ENCODE assay signal across 9 cellular contexts in the genomic region with DNA sequence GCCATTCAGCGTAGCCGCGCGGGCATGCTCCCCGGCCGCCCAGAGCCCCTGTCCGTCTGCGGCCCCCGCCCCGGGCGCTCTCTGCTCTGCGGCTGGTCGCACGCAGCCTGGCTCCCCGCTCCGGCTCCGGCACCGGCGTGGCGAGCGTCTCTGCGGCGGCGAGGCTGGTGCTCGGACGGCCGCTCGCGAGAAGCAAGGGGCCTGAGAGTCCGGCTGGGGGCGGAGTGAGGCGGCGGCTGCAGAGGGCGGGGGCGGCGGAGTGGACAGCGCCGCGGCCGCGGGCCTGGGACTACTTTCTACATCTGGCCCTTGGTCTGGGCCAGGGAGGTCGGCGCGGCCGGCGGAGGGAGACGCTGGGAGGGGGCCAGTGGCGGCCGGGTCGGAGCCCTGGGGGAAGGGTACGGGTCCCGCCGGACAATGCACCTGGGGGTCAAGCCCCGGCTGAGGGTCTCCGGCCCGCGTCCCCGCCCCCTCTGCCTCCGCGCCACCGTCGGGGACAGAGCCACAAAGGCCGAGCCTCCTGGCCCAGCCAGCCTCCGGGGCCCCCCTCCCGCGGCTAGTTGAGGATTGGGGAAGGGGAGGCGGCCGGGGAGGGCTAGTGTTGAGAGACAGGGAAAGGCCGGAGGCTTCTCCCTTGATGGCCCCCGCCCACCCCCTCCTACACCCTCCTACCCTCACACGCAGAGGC. TPM values are rescaled to one million over a fixed set of nuclear protein-coding genes. Genes with fewer than 3 reads are reported as not detected.
DNase-seq lines count a peak whose midpoint lies in the region; ATAC-seq and TF ChIP-seq lines count a peak whose summit lies in the region.
"Had no signal": no experiment of that assay in that cellular context is flagged by ENCODE, and none has a peak within 500 bp of the region (broad histone marks: within the 10 kb centered on the region; RNA-seq: fewer than 3 reads in every experiment).

Gene PRTG (minus strand): TSS at position 226 of the 688 bp plus-strand sequence. CDS start 221 bp downstream, at position 5.

- H3K4me2 ChIP-seq in parathyroid adenoma (ENCODE audit: low read length), result peak within 1 kb of the TSS; percentile 88

- H3K27me3 ChIP-seq in heart right ventricle (peaks cover 0 to 72% (median 10%) of the 10 kb centered on the region in 7 donors), parathyroid adenoma (ENCODE audit: control insufficient read depth, insufficient read depth, low read length) (no peaks in the 10 kb centered on the region)

- no peak for TF ChIP-seq EP300 in Ishikawa (IDR thresholded peaks at IDR 0.05; ENCODE audit: borderline replicate concordance)

- peak within 1 kb of the TSS; percentile 46 for H3K9ac ChIP-seq in parathyroid adenoma

- H3K9me3 ChIP-seq in heart right ventricle, result no peaks in the 10 kb centered on the region
- no peaks in the 10 kb centered on the region for H3K9me3 ChIP-seq in parathyroid adenoma (ENCODE audit: control insufficient read depth, low read length)

- peak within 1 kb of the TSS in 9 of 10 donors; percentile 58 to 87 (median 77) for H3K27ac ChIP-seq in heart right ventricle
- H3K27ac ChIP-seq in parathyroid adenoma, result peak within 1 kb of the TSS; percentile 93

- H3K36me3 ChIP-seq in heart right ventricle, result no peaks in the 10 kb centered on the region
- no peaks in the 10 kb centered on the region for H3K36me3 ChIP-seq in parathyroid adenoma (ENCODE audit: control insufficient read depth, insufficient read depth, low read length)

- no peaks in the 10 kb centered on the region for H3K79me2 ChIP-seq in parathyroid adenoma

- no peak for TF ChIP-seq RAD21 in Ishikawa (IDR thresholded peaks at IDR 0.05; ENCODE audit: low read depth)

- intact Hi-C loops in heart right ventricle (cut with DNase I), result loop anchor here in 1 of 10 donors (10.0 kb wide), 1 partner anchor 68 kb away; no protein-coding TSS in a partner anchor

- 0 to 1% methylated on average over 66 to 71 of the region's 71 CpGs for whole genome bisulfite sequencing in heart right ventricle, 2 donors

- peak; percentile 72 for DNase-seq in GM03348 (ENCODE audit: low spot score)
- no peak for DNase-seq in activated naive CD8-positive, alpha-beta T cell treated with anti-CD3 and anti-CD28 coated beads, Interleukin-2, amount 50 U/mL, for 24 hours
- DNase-seq in heart right ventricle, result peak; percentile 77 to 80
- DNase-seq in cerebellar nuclear complex (lab: John Stamatoyannopoulos, UW), result no peak

- peak within 1 kb of the TSS; percentile 63 to 91 (median 78) for H3K4me3 ChIP-seq in heart right ventricle
- H3K4me3 ChIP-seq in parathyroid adenoma (ENCODE audit: low read depth, low read length), result peak within 1 kb of the TSS; percentile 52

- H3K36me3 Mint-ChIP-seq in activated naive CD8-positive, alpha-beta T cell treated with anti-CD3 and anti-CD28 coated beads, Interleukin-2, amount 50 U/mL, for 24 hours (ENCODE audit: low read depth), result no peaks in the 10 kb centered on the region
- H3K36me3 Mint-ChIP-seq: activated naive CD4-positive, alpha-beta T cell treated with anti-CD3 and anti-CD28 coated beads, Interleukin-2, amount 50 U/mL, for 72 hours had no signal

- TF ChIP-seq CTCF in heart right ventricle (IDR thresholded peaks at IDR 0.05), result no peak
- TF ChIP-seq CTCF in parathyroid adenoma (IDR thresholded peaks at IDR 0.05), result no peak

- H3K4me1 ChIP-seq in heart right ventricle (peaks cover 0 to 33% (median 14%) of the 10 kb centered on the region in 9 donors), parathyroid adenoma (peaks cover 9% of the 10 kb centered on the region)

- H2AFZ ChIP-seq in parathyroid adenoma, result peak within 1 kb of the TSS; percentile 95

- H3K27ac Mint-ChIP-seq in activated naive CD8-positive, alpha-beta T cell treated with anti-CD3 and anti-CD28 coated beads, Interleukin-2, amount 50 U/mL, for 24 hours, result no peak within 1 kb of the TSS
- H3K27ac Mint-ChIP-seq: activated naive CD4-positive, alpha-beta T cell treated with anti-CD3 and anti-CD28 coated beads, Interleukin-2, amount 50 U/mL, for 72 hours had no signal

- peaks cover 29% of the 10 kb centered on the region for H3K27me3 Mint-ChIP-seq in activated naive CD8-positive, alpha-beta T cell treated with anti-CD3 and anti-CD28 coated beads, Interleukin-2, amount 50 U/mL, for 24 hours

- peak within 1 kb of the TSS; percentile 49 for H3K4me3 Mint-ChIP-seq in activated naive CD8-positive, alpha-beta T cell treated with anti-CD3 and anti-CD28 coated beads, Interleukin-2, amount 50 U/mL, for 24 hours

- ATAC-seq in activated naive CD8-positive, alpha-beta T cell treated with anti-CD3 and anti-CD28 coated beads, Interleukin-2, amount 50 U/mL, for 24 hours, result no peak
- peak; percentile 95 to 97 (median 96) for ATAC-seq in heart right ventricle
- ATAC-seq in HG03521 (IDR thresholded peaks at IDR 0.05; ENCODE audit: unreplicated experiment), result no peak
- ATAC-seq in HG03520 (IDR thresholded peaks at IDR 0.05; ENCODE audit: unreplicated experiment), result no peak

- no peaks in the 10 kb centered on the region for H3K4me1 Mint-ChIP-seq in activated naive CD8-positive, alpha-beta T cell treated with anti-CD3 and anti-CD28 coated beads, Interleukin-2, amount 50 U/mL, for 24 hours

- H3K9me3 Mint-ChIP-seq in activated naive CD8-positive, alpha-beta T cell treated with anti-CD3 and anti-CD28 coated beads, Interleukin-2, amount 50 U/mL, for 24 hours, result no peaks in the 10 kb centered on the region
- H3K9me3 Mint-ChIP-seq: activated naive CD4-positive, alpha-beta T cell treated with anti-CD3 and anti-CD28 coated beads, Interleukin-2, amount 50 U/mL, for 72 hours had no signal

TF ChIP-seq in Ishikawa, 13 proteins besides CTCF, POLR2A, EP300 and RAD21:
- TF ChIP-seq YY1 (IDR thresholded peaks at IDR 0.05; ENCODE audit: low read depth), result no peak
- 0 out of 2 replicates have a peak, but pooled peaks have one; percentile 18 for TF ChIP-seq TEAD4 (IDR thresholded peaks at IDR 0.05)
- TF ChIP-seq CEBPB (IDR thresholded peaks at IDR 0.05), result no peak
- TF ChIP-seq REST (IDR thresholded peaks at IDR 0.05; ENCODE audit: low read depth), result peak; percentile 51; the same call in 1 of the 2 replicates
- TF ChIP-seq NFIC (IDR thresholded peaks at IDR 0.05), result no peak
- TF ChIP-seq TAF1 (IDR thresholded peaks at IDR 0.05; ENCODE audit: low read depth), result peak; percentile 76
- peak; percentile 86 for TF ChIP-seq EGR1 (IDR thresholded peaks at IDR 0.05)
- TF ChIP-seq MAX (IDR thresholded peaks at IDR 0.05), result 0 out of 2 replicates have a peak, but pooled peaks have one; percentile 5
- no peak for TF ChIP-seq USF1 (IDR thresholded peaks at IDR 0.05)
- peak; percentile 97 for TF ChIP-seq ZBTB7A (IDR thresholded peaks at IDR 0.05; ENCODE audit: low read depth)
- TF ChIP-seq TCF12 (IDR thresholded peaks at IDR 0.05; ENCODE audit: low read depth), result peak; percentile 45; the same call in 1 of the 2 replicates
- TF ChIP-seq FOXM1 (IDR thresholded peaks at IDR 0.05; ENCODE audit: borderline replicate concordance, low read depth), result no peak

RNA-seq across cellular contexts. Expression of gene PRTG, which starts in this region (rescaled TPM):
- 1 to 10 TPM in 5 of 10 donors, under 1 TPM in 5; 0.46 to 1.9 (median 1.1) TPM for total RNA-seq in heart right ventricle
- under 1 TPM; 0.29 to 0.66 TPM for polyA plus RNA-seq in heart right ventricle
- total RNA-seq: activated naive CD4-positive, alpha-beta T cell treated with anti-CD3 and anti-CD28 coated beads, Interleukin-2, amount 50 U/mL, for 72 hours had no signal

Comparison
In these comparisons a context has a peak if more than half of its experiments do, and no peak if none do; other contexts are left out.
1. DNase-seq: peak in GM03348 (single experiment) and heart right ventricle (2 of 2); none in activated naive CD8-positive, alpha-beta T cell treated with anti-CD3 and anti-CD28 coated beads, Interleukin-2, amount 50 U/mL, for 24 hours (single experiment) and cerebellar nuclear complex (0 of 2).
2. ATAC-seq: peak in heart right ventricle (8 of 8); none in activated naive CD8-positive, alpha-beta T cell treated with anti-CD3 and anti-CD28 coated beads, Interleukin-2, amount 50 U/mL, for 24 hours (single experiment), HG03521 (single experiment) and HG03520 (single experiment).